9 cellular contexts compared by ENCODE assay signal in genomic region chr9:21252727-21253547, GRCh38. TPM values are rescaled to one million over a fixed set of nuclear protein-coding genes. Genes with fewer than 3 reads are reported as not detected.
DNase-seq lines count a peak whose midpoint lies in the region; ATAC-seq, FAIRE-seq and TF ChIP-seq lines count a peak whose summit lies in the region.
"Had no signal": no experiment of that assay in that cellular context is flagged by ENCODE, and none has a peak within 500 bp of the region (broad histone marks: within the 10 kb centered on the region; RNA-seq: fewer than 3 reads in every experiment).

No MANE protein-coding gene starts in this region.

- TF ChIP-seq POLR2A in right lobe of liver (IDR thresholded peaks at IDR 0.05) = no peak

- intact Hi-C loops in right lobe of liver (cut with DNase I) = no loop called here

- 0% methylated on average over 3 of the region's 3 CpGs for WGBS in right lobe of liver (ENCODE audit: insufficient coverage, low coverage, low lambda C conversion rate, missing lambda C conversion rate)

- H3K36me3 ChIP-seq in right lobe of liver = no peaks in the 10 kb centered on the region

- peaks cover 0 to 3% of the 10 kb centered on the region in 2 donors for H3K27me3 ChIP-seq in right lobe of liver

- H3K27ac ChIP-seq in C4-2B = no peak overlapping the region
- H3K27ac ChIP-seq in right lobe of liver = no peak overlapping the region

- no peaks in the 10 kb centered on the region for H3K4me1 ChIP-seq in right lobe of liver

- no peaks in the 10 kb centered on the region for H3K9me3 ChIP-seq in right lobe of liver

- FAIRE-seq in GM18507 (lab: Jason Lieb, UNC) = peak; percentile 84

- H3K4me3 ChIP-seq in right lobe of liver = no peak overlapping the region

- TF ChIP-seq CTCF in C4-2B (conservative IDR thresholded peaks at IDR 0.05) = peak; percentile 77
- TF ChIP-seq CTCF in right lobe of liver (IDR thresholded peaks at IDR 0.05) = peak; percentile 46 to 60 (median 56)

- no peak for DNase-seq in GM18507 (ENCODE audit: extremely low spot score, insufficient read length, low read depth)
- DNase-seq in NCI-H524 treated with DMSO at 0.1 percent for 48 hours (lab: John Stamatoyannopoulos, UW) = peak; percentile 19
- peak; percentile 32 for DNase-seq in cerebellar cortex (ENCODE audit: low spot score)
- no peak for DNase-seq in right lobe of liver
- DNase-seq in NCI-H446 treated with DMSO at 0.1 percent for 48 hours (lab: John Stamatoyannopoulos, UW) = no peak
- no peak for DNase-seq in T-helper 9 cell

- ATAC-seq in HG02870 (IDR thresholded peaks at IDR 0.05; ENCODE audit: unreplicated experiment) (peak; percentile 76), right lobe of liver (peak; percentile 74 to 83 (median 79))

RNA-seq across cellular contexts. Expression of gene IFNA14, which starts 13.1 kb away (rescaled TPM):
- total RNA-seq in right lobe of liver = not detected
- total RNA-seq: T-helper 1 cell treated with Interleukin-12 subunit alpha and Interleukin-12 subunit beta and Interleukin-4 antibody, amounts not matched to agents 30 ng/mL and 1 ng/mL, for 36 hours had no signal

RNA-seq across cellular contexts. Expression of gene IFNA17, which starts 24.9 kb away (rescaled TPM):
- total RNA-seq in right lobe of liver = not detected
- total RNA-seq: T-helper 1 cell treated with Interleukin-12 subunit alpha and Interleukin-12 subunit beta and Interleukin-4 antibody, amounts not matched to agents 30 ng/mL and 1 ng/mL, for 36 hours had no signal

RNA-seq across cellular contexts. Expression of gene IFNA16, which starts 35.8 kb away (rescaled TPM):
- total RNA-seq in right lobe of liver = not detected
- total RNA-seq: T-helper 1 cell treated with Interleukin-12 subunit alpha and Interleukin-12 subunit beta and Interleukin-4 antibody, amounts not matched to agents 30 ng/mL and 1 ng/mL, for 36 hours had no signal

RNA-seq across cellular contexts. Expression of gene IFNA10, which starts 46.0 kb away (rescaled TPM):
- not detected for total RNA-seq in right lobe of liver
- total RNA-seq: T-helper 1 cell treated with Interleukin-12 subunit alpha and Interleukin-12 subunit beta and Interleukin-4 antibody, amounts not matched to agents 30 ng/mL and 1 ng/mL, for 36 hours had no signal

RNA-seq across cellular contexts. Expression of gene IFNA7, which starts 50.9 kb away (rescaled TPM):
- not detected for total RNA-seq in right lobe of liver
- total RNA-seq: T-helper 1 cell treated with Interleukin-12 subunit alpha and Interleukin-12 subunit beta and Interleukin-4 antibody, amounts not matched to agents 30 ng/mL and 1 ng/mL, for 36 hours had no signal

Comparison
In these comparisons a context has a peak if more than half of its experiments do, and no peak if none do; other contexts are left out.
1. DNase-seq: peak in NCI-H524 treated with DMSO at 0.1 percent for 48 hours (single experiment) and cerebellar cortex (single experiment); none in GM18507 (single experiment), right lobe of liver (0 of 3), NCI-H446 treated with DMSO at 0.1 percent for 48 hours (single experiment) and T-helper 9 cell (single experiment).